Comparison of ENCODE assay signal across 1 cellular context in the genomic region with DNA sequence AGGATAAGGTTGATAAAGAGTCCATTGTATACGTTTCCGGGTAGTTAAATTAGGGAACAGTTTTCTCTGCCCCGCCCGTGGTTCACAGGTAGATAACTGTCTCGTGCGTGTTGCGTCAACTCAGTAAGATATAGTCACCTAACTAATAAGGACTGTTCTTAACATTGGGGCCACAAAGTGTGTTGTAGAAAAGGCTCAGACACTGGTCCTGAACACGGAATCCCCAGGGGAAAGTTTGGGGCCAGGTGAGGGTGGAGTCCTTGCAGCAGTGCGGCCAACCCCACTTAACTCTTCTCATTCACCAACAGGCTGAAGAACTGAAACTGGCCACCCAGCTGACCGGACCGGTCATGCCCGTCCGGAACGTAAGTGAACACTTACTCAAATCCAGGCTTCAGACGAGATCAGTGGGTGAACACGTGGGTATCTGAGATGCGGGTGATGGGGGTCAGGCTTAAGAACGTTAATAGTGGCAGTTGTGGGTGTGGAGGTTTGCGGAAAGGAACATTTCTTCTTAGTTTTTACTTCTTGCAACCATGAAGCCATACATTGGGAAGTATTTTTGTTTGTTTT.
TF ChIP-seq lines count a peak whose summit lies in the region.

No MANE protein-coding gene starts in this region.

TF ChIP-seq in endothelial cell of umbilical vein, 7 proteins besides CTCF, POLR2A, EP300 and RAD21:
- no peak for TF ChIP-seq MYC (IDR thresholded peaks at IDR 0.05; ENCODE audit: low read depth, low read length)
- TF ChIP-seq MAX (IDR thresholded peaks at IDR 0.05; ENCODE audit: insufficient read depth, insufficient read length) = no peak
